Comparison of ENCODE assay signal across 8 cellular contexts in the genomic region with DNA sequence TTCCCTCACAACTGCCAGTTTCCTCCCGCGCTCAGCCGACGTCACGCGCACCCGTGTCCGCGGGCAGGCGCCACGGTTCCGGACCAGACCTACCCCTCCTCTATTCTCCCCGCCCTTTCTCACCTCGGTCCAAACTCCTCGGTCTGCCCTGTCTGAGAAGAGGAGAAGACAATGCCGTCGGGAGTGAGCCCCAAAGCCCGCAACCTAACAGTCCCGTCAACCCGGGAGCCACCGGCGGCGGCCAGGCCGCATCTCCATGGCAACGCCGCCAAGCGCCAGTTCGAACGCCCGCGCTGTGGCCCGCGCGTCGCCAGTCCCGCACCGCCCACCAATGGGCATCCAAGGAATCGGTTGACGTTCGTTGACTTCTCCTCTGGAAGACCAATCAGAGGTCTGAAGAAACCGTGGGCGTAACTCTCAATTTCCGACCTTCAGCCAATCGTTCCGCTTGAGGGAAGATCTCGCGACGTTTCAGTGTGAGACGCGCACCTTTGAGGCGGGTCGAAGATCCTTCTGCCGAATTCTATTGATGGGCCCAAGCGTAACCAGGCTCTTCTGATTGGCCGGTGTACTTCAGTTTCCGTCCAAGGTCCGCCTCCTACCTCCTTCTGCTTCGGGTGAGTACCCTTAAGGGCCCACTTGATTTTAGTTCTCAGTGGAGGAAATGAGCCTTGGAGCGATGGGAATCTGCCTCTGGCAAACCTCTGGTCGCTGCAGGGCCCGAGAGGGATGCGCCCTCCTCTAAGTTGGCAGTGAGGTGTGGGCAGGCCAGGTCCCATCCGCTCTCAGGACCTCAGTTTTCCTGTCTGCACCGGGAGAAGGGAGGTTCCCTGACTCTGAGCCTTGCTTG. TPM values are rescaled to one million over a fixed set of nuclear protein-coding genes. Genes with fewer than 3 reads are reported as not detected.
DNase-seq lines count a peak whose midpoint lies in the region; ATAC-seq and TF ChIP-seq lines count a peak whose summit lies in the region.

A gene with protein sequence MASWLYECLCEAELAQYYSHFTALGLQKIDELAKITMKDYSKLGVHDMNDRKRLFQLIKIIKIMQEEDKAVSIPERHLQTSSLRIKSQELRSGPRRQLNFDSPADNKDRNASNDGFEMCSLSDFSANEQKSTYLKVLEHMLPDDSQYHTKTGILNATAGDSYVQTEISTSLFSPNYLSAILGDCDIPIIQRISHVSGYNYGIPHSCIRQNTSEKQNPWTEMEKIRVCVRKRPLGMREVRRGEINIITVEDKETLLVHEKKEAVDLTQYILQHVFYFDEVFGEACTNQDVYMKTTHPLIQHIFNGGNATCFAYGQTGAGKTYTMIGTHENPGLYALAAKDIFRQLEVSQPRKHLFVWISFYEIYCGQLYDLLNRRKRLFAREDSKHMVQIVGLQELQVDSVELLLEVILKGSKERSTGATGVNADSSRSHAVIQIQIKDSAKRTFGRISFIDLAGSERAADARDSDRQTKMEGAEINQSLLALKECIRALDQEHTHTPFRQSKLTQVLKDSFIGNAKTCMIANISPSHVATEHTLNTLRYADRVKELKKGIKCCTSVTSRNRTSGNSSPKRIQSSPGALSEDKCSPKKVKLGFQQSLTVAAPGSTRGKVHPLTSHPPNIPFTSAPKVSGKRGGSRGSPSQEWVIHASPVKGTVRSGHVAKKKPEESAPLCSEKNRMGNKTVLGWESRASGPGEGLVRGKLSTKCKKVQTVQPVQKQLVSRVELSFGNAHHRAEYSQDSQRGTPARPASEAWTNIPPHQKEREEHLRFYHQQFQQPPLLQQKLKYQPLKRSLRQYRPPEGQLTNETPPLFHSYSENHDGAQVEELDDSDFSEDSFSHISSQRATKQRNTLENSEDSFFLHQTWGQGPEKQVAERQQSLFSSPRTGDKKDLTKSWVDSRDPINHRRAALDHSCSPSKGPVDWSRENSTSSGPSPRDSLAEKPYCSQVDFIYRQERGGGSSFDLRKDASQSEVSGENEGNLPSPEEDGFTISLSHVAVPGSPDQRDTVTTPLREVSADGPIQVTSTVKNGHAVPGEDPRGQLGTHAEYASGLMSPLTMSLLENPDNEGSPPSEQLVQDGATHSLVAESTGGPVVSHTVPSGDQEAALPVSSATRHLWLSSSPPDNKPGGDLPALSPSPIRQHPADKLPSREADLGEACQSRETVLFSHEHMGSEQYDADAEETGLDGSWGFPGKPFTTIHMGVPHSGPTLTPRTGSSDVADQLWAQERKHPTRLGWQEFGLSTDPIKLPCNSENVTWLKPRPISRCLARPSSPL (N-terminal part only) (minus strand): TSS at position 286 of the 850 bp plus-strand sequence. CDS start 17,922 bp downstream, outside the sequence.
A gene (plus strand): TSS at position 587 of the 850 bp plus-strand sequence. CDS start 9,471 bp downstream, outside the sequence.

- H3K9me3 ChIP-seq in neutrophil, result no peaks in the 10 kb centered on the region

- DNase-seq in GM06990 (ENCODE audit: extremely low read depth, insufficient read length) (peak; percentile 97), NB4 (ENCODE audit: low read depth) (peak; percentile 100), SK-N-DZ (ENCODE audit: low spot score) (peak; percentile 100), germinal center (ENCODE audit: low spot score) (peak; percentile 94), substantia nigra (lab: John Stamatoyannopoulos, UW) (peak; percentile 51 to 99 (median 96))
- DNase-seq in activated naive CD4-positive, alpha-beta T cell treated with anti-CD3 and anti-CD28 coated beads, Interleukin-2, amount 50 U/mL, for 16 hours, result peak; percentile 95

- H3K4me1 ChIP-seq in neutrophil (ENCODE audit: control insufficient read depth in 1 of 2, insufficient read depth in 1 of 2, low read depth in 1 of 2, low read length in 1 of 2), result peaks cover 29 to 32% of the 10 kb centered on the region in 2 experiments

- H3K4me3 ChIP-seq in GM06990 (replicated peaks; ENCODE audit: low read depth, low read length) (peak within 1 kb of the TSS; percentile 98), NB4 (ENCODE audit: low read depth, low read length) (peak within 1 kb of the TSS; percentile 91), neutrophil (ENCODE audit: low read depth in 1 of 2, low read length in 1 of 2) (peak within 1 kb of the TSS; percentile 97 to 99)

- H3K36me3 ChIP-seq in GM06990 (ENCODE audit: control insufficient read depth, insufficient read depth, low read length), result no peaks in the 10 kb centered on the region
- no peaks in the 10 kb centered on the region for H3K36me3 ChIP-seq in neutrophil

- TF ChIP-seq CTCF in GM06990 (IDR thresholded peaks at IDR 0.05; ENCODE audit: insufficient read depth, low read length, poor library complexity, severe bottlenecking) (no peak), NB4 (IDR thresholded peaks at IDR 0.05; ENCODE audit: low read depth, low read length) (no peak), neutrophil (IDR thresholded peaks at IDR 0.05) (no peak)

- TF ChIP-seq POLR2A in NB4 (IDR thresholded peaks at IDR 0.05; ENCODE audit: extremely low read depth, insufficient read length), result peak; percentile 89

- H3K27ac ChIP-seq in neutrophil (peak within 1 kb of the TSS; percentile 80), substantia nigra (ENCODE audit: low read depth, low read length, poor library complexity, severe bottlenecking) (peak within 1 kb of the TSS; percentile 98)

- peak; percentile 96 for ATAC-seq in HG02571 (IDR thresholded peaks at IDR 0.05; ENCODE audit: unreplicated experiment)

- no peaks in the 10 kb centered on the region for H3K27me3 ChIP-seq in GM06990 (replicated peaks; ENCODE audit: control insufficient read depth, insufficient read depth, low read length)
- no peaks in the 10 kb centered on the region for H3K27me3 ChIP-seq in neutrophil

RNA-seq across cellular contexts. Expression of the first gene that starts in this region (rescaled TPM):
- 5.3 and 7.5 TPM in 2 replicates for polyA plus RNA-seq in SK-N-DZ (2014; cell fraction: cytosol; rRNA removed)
- 7.3 and 11.7 TPM in 2 replicates for polyA plus RNA-seq in SK-N-DZ (2014; cell fraction: nucleus; rRNA removed)

RNA-seq across cellular contexts. Expression of the second gene that starts in this region (rescaled TPM):
- 43.6 and 54.8 TPM in 2 replicates for polyA plus RNA-seq in SK-N-DZ (2014; cell fraction: cytosol; rRNA removed)
- 22.1 and 28.3 TPM in 2 replicates for polyA plus RNA-seq in SK-N-DZ (2014; cell fraction: nucleus; rRNA removed)

Comparison
In these comparisons a context has a peak if more than half of its experiments do, and no peak if none do; other contexts are left out.
1. Peak in every context shown above with its lines: DNase-seq, ATAC-seq, H3K4me3 ChIP-seq and H3K27ac ChIP-seq.